ENCODE assay signal across 8 cellular contexts in the genomic region with DNA sequence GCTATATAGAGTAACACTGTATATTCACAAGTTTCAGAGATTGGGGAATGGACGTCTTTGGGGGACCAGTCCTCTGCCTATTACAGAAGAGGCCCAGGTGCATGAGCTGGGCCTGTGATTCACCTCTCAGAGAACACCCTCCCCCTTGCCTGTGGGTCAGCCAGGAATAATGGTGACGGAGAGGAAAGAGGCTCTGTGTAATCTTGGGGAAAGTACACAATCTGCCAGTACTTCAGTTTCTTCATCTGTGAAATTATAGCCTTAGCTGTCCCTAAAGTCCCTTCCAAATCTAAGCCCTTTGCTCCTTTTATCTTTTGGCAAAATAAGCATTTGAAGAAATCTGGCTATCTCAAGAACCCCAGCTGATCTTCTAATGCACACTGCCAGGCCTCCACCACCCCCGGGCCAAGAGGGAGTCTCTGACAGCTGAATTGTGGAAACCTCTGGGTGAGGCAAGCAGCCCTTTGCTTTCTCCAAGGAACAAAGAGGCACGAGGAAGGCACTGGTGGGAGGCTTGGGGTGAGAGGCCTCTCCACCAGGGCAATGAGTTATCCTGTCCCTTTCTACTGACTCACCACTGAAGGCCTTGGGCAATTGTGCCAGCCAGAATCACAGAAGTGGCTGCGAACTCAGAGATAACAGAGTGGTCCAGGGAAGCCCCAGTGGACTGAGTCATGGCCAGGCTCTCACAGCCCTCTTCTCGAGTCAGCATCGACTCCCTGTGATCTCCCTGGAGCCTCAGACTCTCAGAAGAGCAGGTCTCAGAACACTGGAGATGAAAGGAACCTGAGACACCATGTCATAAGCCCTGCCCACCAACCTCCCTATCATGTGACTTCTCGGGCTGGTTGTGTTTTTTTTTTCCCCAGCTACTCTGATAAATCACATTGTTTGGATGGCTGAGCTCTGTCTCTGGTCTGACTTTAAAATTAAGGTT. TPM values are rescaled to one million over a fixed set of nuclear protein-coding genes. Genes with fewer than 3 reads are reported as not detected.
DNase-seq lines count a peak whose midpoint lies in the region; ATAC-seq, FAIRE-seq and TF ChIP-seq lines count a peak whose summit lies in the region.
"Had no signal": no experiment of that assay in that cellular context is flagged by ENCODE, and none has a peak within 500 bp of the region (broad histone marks: within the 10 kb centered on the region; RNA-seq: fewer than 3 reads in every experiment).

No MANE protein-coding gene starts in this region.

- H3K9ac ChIP-seq in H1 (replicated peaks in 1 of 4; ENCODE audit: extremely low read depth in 1 of 4, low read depth in 3 of 4, low read length in 3 of 4): no peak overlapping the region

- CTCF ChIA-PET in activated CD4-positive, alpha-beta memory T cell treated with anti-CD3 and anti-CD28 coated beads for 36 hours (lab: Charles Lee): interaction anchor here (1.0 to 2.6 kb wide), 5 partner anchors 9 to 455 kb away, joined by 3 to 19 read pairs (median 4); no protein-coding TSS in a partner anchor
- CTCF ChIA-PET in H1 (lab: Charles Lee; ENCODE audit: partially characterized antibody): interaction anchor here (1.0 to 56.4 kb wide), 8 partner anchors 1 to 855 kb away, joined by 3 to 1014 read pairs (median 4); no protein-coding TSS in a partner anchor

- 0 out of 2 replicates have a peak overlapping the region, but pooled peaks have one; percentile 15 for H2BK20ac ChIP-seq in H1 (ENCODE audit: low read length)

- H3K36me3 ChIP-seq in H1 (ENCODE audit: control insufficient read depth in 2 of 4, insufficient read depth in 4 of 4, low read length in 3 of 4): no peaks in the 10 kb centered on the region
- no peaks in the 10 kb centered on the region for H3K36me3 ChIP-seq in tibial artery

- H3K27me3 ChIP-seq in H1 (replicated peaks in 1 of 4; ENCODE audit: control insufficient read depth in 3 of 4, extremely low read depth in 1 of 4, insufficient read depth in 3 of 4, low read length in 3 of 4) (no peaks in the 10 kb centered on the region; a peak in 2 of 7 replicates), tibial artery (no peaks in the 10 kb centered on the region)

- peak overlapping the region; percentile 45 for H3K4me3 Mint-ChIP-seq in activated CD4-positive, alpha-beta memory T cell treated with anti-CD3 and anti-CD28 coated beads for 36 hours

- no peak overlapping the region; the same call in 1 of the 2 replicates for H2BK12ac ChIP-seq in H1 (ENCODE audit: low read depth, low read length)

- no peak overlapping the region for H2AFZ ChIP-seq in H1 (ENCODE audit: low read length)

- H3K56ac ChIP-seq in H1 (replicated peaks; ENCODE audit: insufficient read length, low read depth, low read length): no peak overlapping the region

- no peaks in the 10 kb centered on the region for H3K9me3 Mint-ChIP-seq in activated CD4-positive, alpha-beta memory T cell treated with anti-CD3 and anti-CD28 coated beads for 36 hours

- no peak overlapping the region for H3K4me2 ChIP-seq in H1 (ENCODE audit: insufficient read depth in 1 of 2, low read depth in 2 of 2, low read length in 2 of 2)

- H3K9me3 ChIP-seq in H1 (ENCODE audit: insufficient read depth in 2 of 2, low read depth in 1 of 2, low read length in 1 of 2) (no peaks in the 10 kb centered on the region), tibial artery (no peaks in the 10 kb centered on the region)

- intact Hi-C loops in activated CD4-positive, alpha-beta memory T cell treated with anti-CD3 and anti-CD28 coated beads for 36 hours (cut with micrococcal nuclease): loop anchor here (1.0 to 5.0 kb wide), 12 partner anchors 9 to 645 kb away; a partner anchor contains a TSS
- intact Hi-C loops in tibial artery (cut with DNase I; ENCODE audit: low total_unique reads): loop anchor here (2.0 kb wide), 1 partner anchor 37 kb away; no protein-coding TSS in a partner anchor

- no peak overlapping the region for H3K14ac ChIP-seq in H1 (ENCODE audit: insufficient read length)

- WGBS in H1 (ENCODE audit: extremely low coverage in 1 of 2, insufficient coverage in 1 of 2, insufficient read length in 1 of 2, insufficient replicate concordance in 2 of 2, low coverage in 1 of 2, low lambda C conversion rate in 2 of 2, missing lambda C conversion rate in 1 of 2), 2 experiments: 91% methylated on average over 7 of the region's 8 CpGs; no CpG with 5 or more reads in 1 of the 2 experiments

- H3K4ac ChIP-seq in H1 (replicated peaks; ENCODE audit: insufficient read length, low read depth, low read length): no peak overlapping the region

- no peak overlapping the region for H3K27ac ChIP-seq in H1 (ENCODE audit: low read depth, low read length)
- peak overlapping the region; percentile 42 to 87 for H3K27ac ChIP-seq in tibial artery

- H3K4me1 ChIP-seq in H1 (replicated peaks in 1 of 4; ENCODE audit: control insufficient read depth in 3 of 4, insufficient read depth in 4 of 4, low read length in 3 of 4): peaks cover 5 to 15% (median 9%) of the 10 kb centered on the region in 4 experiments; a peak in 6 of 7 replicates
- peaks cover 0 to 29% (median 22%) of the 10 kb centered on the region in 4 donors for H3K4me1 ChIP-seq in tibial artery

- no peak overlapping the region for H2BK120ac ChIP-seq in H1 (replicated peaks; ENCODE audit: low read depth, low read length)

- no peak overlapping the region for H3K18ac ChIP-seq in H1 (ENCODE audit: extremely low read depth, low read length)

- POLR2A ChIA-PET in activated CD4-positive, alpha-beta memory T cell treated with anti-CD3 and anti-CD28 coated beads for 36 hours (lab: Charles Lee): interaction anchor here (1.1 to 5.7 kb wide), 3 partner anchors 32 to 39 kb away, joined by 3 to 67 read pairs (median 5); a partner anchor contains a TSS
- POLR2A ChIA-PET in H1 (lab: Charles Lee; ENCODE audit: partially characterized antibody): interaction anchor here (1.2 to 2.9 kb wide), 2 partner anchors 32 to 39 kb away, joined by 3 to 9 read pairs; a partner anchor contains a TSS

- TF ChIP-seq CTCF in H1 (IDR thresholded peaks at IDR 0.05; ENCODE audit: control extremely low read depth in 1 of 3, insufficient read depth in 1 of 3, low read depth in 1 of 3, low read length in 3 of 3): no peak
- TF ChIP-seq CTCF in tibial artery (IDR thresholded peaks at IDR 0.05): no peak

- no peak overlapping the region for H3K23ac ChIP-seq in H1 (ENCODE audit: insufficient read length)

- H2AK5ac ChIP-seq in H1 (ENCODE audit: low read depth, low read length): no peak overlapping the region

- no peaks in the 10 kb centered on the region for H3K79me1 ChIP-seq in H1 (ENCODE audit: low read depth, low read length)

- no peaks in the 10 kb centered on the region for H3K36me3 Mint-ChIP-seq in activated CD4-positive, alpha-beta memory T cell treated with anti-CD3 and anti-CD28 coated beads for 36 hours

- H3K27me3 Mint-ChIP-seq in activated CD4-positive, alpha-beta memory T cell treated with anti-CD3 and anti-CD28 coated beads for 36 hours: no peaks in the 10 kb centered on the region

- H3K23me2 ChIP-seq in H1 (ENCODE audit: low read depth, low read length): no peaks in the 10 kb centered on the region; the same call in 1 of the 2 replicates

- H4K8ac ChIP-seq in H1 (ENCODE audit: extremely low read depth, insufficient read depth, low read length): no peak overlapping the region

- H4K91ac ChIP-seq in H1 (replicated peaks; ENCODE audit: insufficient read length, low read length): no peak overlapping the region

- peak overlapping the region; percentile 37; the same call in 1 of the 2 replicates for H2BK15ac ChIP-seq in H1 (ENCODE audit: low read length)

- ATAC-seq in GM19397 (IDR thresholded peaks at IDR 0.05; ENCODE audit: unreplicated experiment) (peak; percentile 46), HG03095 (IDR thresholded peaks at IDR 0.05; ENCODE audit: unreplicated experiment) (no peak)

- no peak for TF ChIP-seq POLR2A in H1 (IDR thresholded peaks at IDR 0.05; ENCODE audit: control extremely low read depth in 1 of 2, low read depth in 2 of 2, low read length in 2 of 2)

- H4K5ac ChIP-seq in H1 (ENCODE audit: insufficient read length, low read depth, low read length): no peak overlapping the region

- TF ChIP-seq EP300 in H1 (IDR thresholded peaks at IDR 0.05; ENCODE audit: borderline replicate concordance in 1 of 2, low read depth in 2 of 2, low read length in 2 of 2): no peak

- DNase-seq in M059J (ENCODE audit: low read depth): peak; percentile 100
- DNase-seq in activated CD4-positive, alpha-beta memory T cell treated with anti-CD3 and anti-CD28 coated beads for 36 hours: peak; percentile 90
- DNase-seq in H1 (ENCODE audit: low read depth in 1 of 2, low spot score in 2 of 2): no peak
- peak; percentile 79 for DNase-seq in non-pigmented ciliary epithelial cell (ENCODE audit: low read depth)
- DNase-seq in tibial artery: peak; percentile 77 to 79

- peak overlapping the region; percentile 98 for H3K27ac Mint-ChIP-seq in activated CD4-positive, alpha-beta memory T cell treated with anti-CD3 and anti-CD28 coated beads for 36 hours

- H3K79me2 ChIP-seq in H1 (ENCODE audit: control insufficient read depth in 1 of 2, insufficient read depth in 2 of 2, low read length in 2 of 2): no peaks in the 10 kb centered on the region

- H3K4me1 Mint-ChIP-seq in activated CD4-positive, alpha-beta memory T cell treated with anti-CD3 and anti-CD28 coated beads for 36 hours (ENCODE audit: low read depth): peaks cover 66% of the 10 kb centered on the region

- H2BK5ac ChIP-seq in H1 (ENCODE audit: low read depth, low read length): no peak overlapping the region

- no peak for FAIRE-seq in H1 (lab: Jason Lieb, UNC)
- FAIRE-seq: colon had no signal

- H4K20me1 ChIP-seq in H1 (replicated peaks in 1 of 2; ENCODE audit: control insufficient read depth in 1 of 2, insufficient read depth in 2 of 2, low read length in 2 of 2): no peaks in the 10 kb centered on the region

- TF ChIP-seq RAD21 in H1 (IDR thresholded peaks at IDR 0.05 in 1 of 2, conservative IDR thresholded peaks at IDR 0.05 in 1 of 2; ENCODE audit: low read depth in 2 of 2, low read length in 2 of 2): no peak

- H3K4me3 ChIP-seq in H1 (ENCODE audit: extremely low read depth in 1 of 4, insufficient read depth in 2 of 4, low read depth in 3 of 4, low read length in 4 of 4) (no peak overlapping the region), tibial artery (no peak overlapping the region)

TF ChIP-seq in H1, 55 proteins besides CTCF, POLR2A, EP300 and RAD21 (continues in another document):
- no peak for TF ChIP-seq CEBPB (IDR thresholded peaks at IDR 0.05; ENCODE audit: low read depth, low read length)

RNA-seq across cellular contexts. Expression of a gene that starts 31.8 kb away (rescaled TPM):
- 62.9 and 66.2 TPM in 2 replicates for total RNA-seq in M059J (2014; rRNA removed; shearing (Covaris generic))
- total RNA-seq in activated CD4-positive, alpha-beta memory T cell treated with anti-CD3 and anti-CD28 coated beads for 36 hours: 100 to 1,000 TPM; 144 to 150 TPM
- total RNA-seq in H1 (2021; fragmentation: NEBNext Ultra II Directional; extraction: Animal tissue kit (Norgen Biotek cat#: 25700)): 61.2 and 68.6 TPM in 2 replicates
- 64.5 and 87.6 TPM in 2 replicates for polyA plus RNA-seq in H1 (2011; rRNA removed)
- 68.4 TPM for polyA plus RNA-seq in H1 (2011; cell fraction: cytosol; rRNA removed)
- polyA plus RNA-seq in H1 (2011; cell fraction: nucleus; rRNA removed): 330 TPM
- 40.6 to 54.1 TPM (median 46.0 TPM) in 4 replicates for polyA plus RNA-seq in H1 (2012, experiment 1 of 2)
- polyA plus RNA-seq in H1 (2012, experiment 2 of 2): 3.7 TPM
- polyA plus RNA-seq in H1 (2013, experiment 1 of 2): 82.9 TPM
- polyA plus RNA-seq in H1 (2013, experiment 2 of 2): 66.2 TPM
- polyA minus RNA-seq in H1 (2011; rRNA and poly(A)+ RNA removed): 76.1 and 90.5 TPM in 2 replicates
- polyA minus RNA-seq in H1 (2011; cell fraction: cytosol; rRNA and poly(A)+ RNA removed): 78.8 TPM
- polyA minus RNA-seq in H1 (2011; cell fraction: nucleus; rRNA and poly(A)+ RNA removed): 499 TPM

Comparison
In these comparisons a context has a peak if more than half of its experiments do, and no peak if none do; other contexts are left out.
1. DNase-seq: peak in M059J (single experiment), activated CD4-positive, alpha-beta memory T cell treated with anti-CD3 and anti-CD28 coated beads for 36 hours (single experiment), non-pigmented ciliary epithelial cell (single experiment) and tibial artery (2 of 2); none in H1 (0 of 2).